ENCODE assay signal across 9 cellular contexts in genomic region chr16:81780350-81780749, GRCh38. TPM values are rescaled to one million over a fixed set of nuclear protein-coding genes. Genes with fewer than 3 reads are reported as not detected.
DNase-seq lines count a peak whose midpoint lies in the region; ATAC-seq lines count a peak whose summit lies in the region.
"Had no signal": no experiment of that assay in that cellular context is flagged by ENCODE, and none has a peak within 500 bp of the region (broad histone marks: within the 10 kb centered on the region; RNA-seq: fewer than 3 reads in every experiment).

No MANE protein-coding gene starts in this region.

- H3K27ac ChIP-seq in thymus (ENCODE audit: low read depth) = no peak overlapping the region

- H3K9me3 ChIP-seq in thymus (ENCODE audit: control insufficient read depth) = no peaks in the 10 kb centered on the region

- H3K27ac Mint-ChIP-seq in T-cell = no peak overlapping the region
- H3K27ac Mint-ChIP-seq in immature natural killer cell = peak overlapping the region; percentile 83 to 96 (median 95)

- H3K4me1 Mint-ChIP-seq in activated T-cell treated with anti-CD3 and anti-CD28 coated beads, Interleukin-2, amount 50 U/mL, for 4 hours (ENCODE audit: low read depth) = peaks cover 14% of the 10 kb centered on the region
- H3K4me1 Mint-ChIP-seq in T-cell (peaks cover 13 to 20% (median 13%) of the 10 kb centered on the region in 3 donors), immature natural killer cell (peaks cover 59 to 66% of the 10 kb centered on the region in 2 donors)

- no peaks in the 10 kb centered on the region for H3K9me3 Mint-ChIP-seq in activated T-cell treated with anti-CD3 and anti-CD28 coated beads, Interleukin-2, amount 50 U/mL, for 4 hours
- H3K9me3 Mint-ChIP-seq in T-cell (no peaks in the 10 kb centered on the region), immature natural killer cell (no peaks in the 10 kb centered on the region)

- POLR2A ChIA-PET in T-cell (lab: Charles Lee) = no interaction called here

- H3K27me3 ChIP-seq in thymus (ENCODE audit: control insufficient read depth, insufficient read depth) = peaks cover 18% of the 10 kb centered on the region

- 87% methylated on average over 8 of the region's 8 CpGs for WGBS in thymus

- H3K4me1 ChIP-seq in thymus (ENCODE audit: control insufficient read depth, insufficient read depth, low read length) = peaks cover 5% of the 10 kb centered on the region

- ATAC-seq in activated T-cell treated with anti-CD3 and anti-CD28 coated beads, Interleukin-2, amount 50 U/mL, for 4 hours = no peak
- ATAC-seq in T-cell (replicated peaks in 1 of 4) (no peak), HG02870 (IDR thresholded peaks at IDR 0.05; ENCODE audit: unreplicated experiment) (no peak)

- CTCF ChIA-PET in T-cell (lab: Charles Lee) = no interaction called here

- H3K36me3 Mint-ChIP-seq in activated T-cell treated with anti-CD3 and anti-CD28 coated beads, Interleukin-2, amount 50 U/mL, for 4 hours (ENCODE audit: insufficient read depth) = no peaks in the 10 kb centered on the region
- no peaks in the 10 kb centered on the region for H3K36me3 Mint-ChIP-seq in T-cell
- H3K36me3 Mint-ChIP-seq in immature natural killer cell = no peaks in the 10 kb centered on the region

- no peaks in the 10 kb centered on the region for H3K36me3 ChIP-seq in thymus (ENCODE audit: control insufficient read depth, insufficient read depth)

- peaks cover 33% of the 10 kb centered on the region for H3K27me3 Mint-ChIP-seq in activated T-cell treated with anti-CD3 and anti-CD28 coated beads, Interleukin-2, amount 50 U/mL, for 4 hours (ENCODE audit: low read depth)
- H3K27me3 Mint-ChIP-seq in T-cell (peaks cover 35 to 46% of the 10 kb centered on the region in 2 donors), immature natural killer cell (ENCODE audit: low read depth in 3 of 3) (peaks cover 9 to 18% (median 13%) of the 10 kb centered on the region in 3 donors)

- H3K4me3 ChIP-seq in thymus (ENCODE audit: low read length) = peak overlapping the region; percentile 75

- peak overlapping the region; percentile 87 for H3K4me3 Mint-ChIP-seq in activated T-cell treated with anti-CD3 and anti-CD28 coated beads, Interleukin-2, amount 50 U/mL, for 4 hours
- H3K4me3 Mint-ChIP-seq in T-cell = peak overlapping the region; percentile 79 to 84 (median 80)
- peak overlapping the region; percentile 96 to 98 (median 98) for H3K4me3 Mint-ChIP-seq in immature natural killer cell

- DNase-seq in activated T-cell treated with anti-CD3 and anti-CD28 coated beads, Interleukin-2, amount 50 U/mL, for 4 hours = no peak
- no peak for DNase-seq in activated T-cell treated with anti-CD3 and anti-CD28 coated beads, Interleukin-2, amount 50 U/mL, for 48 hours
- DNase-seq in T-cell (no peak), immature natural killer cell (no peak), NCI-H2171 (lab: John Stamatoyannopoulos, UW) (no peak)
- no peak for DNase-seq in central memory CD4-positive, alpha-beta T cell
- DNase-seq: NCI-H146 had no signal

RNA-seq across cellular contexts. Expression of gene PLCG2, which starts 1.3 kb away (rescaled TPM):
- total RNA-seq in activated T-cell treated with anti-CD3 and anti-CD28 coated beads, Interleukin-2, amount 50 U/mL, for 4 hours = 1 to 10 TPM; 2.6 to 3.4 (median 2.7) TPM
- 10 to 100 TPM in 4 of 5 donors, 1 to 10 TPM in 1; 7.5 to 27.1 (median 12.1) TPM for total RNA-seq in T-cell
- polyA plus RNA-seq in immature natural killer cell (10 to 100 TPM; 24.4 to 91.6 (median 46.4) TPM), thymus (14.2 TPM)

Comparison
In these comparisons a context has a peak if more than half of its experiments do, and no peak if none do; other contexts are left out.
1. H3K27ac Mint-ChIP-seq: peak in immature natural killer cell (6 of 6); none in T-cell (0 of 2).
2. Peak in every context shown above with its lines, with median percentiles within 50 percentile points of each other: H3K4me3 Mint-ChIP-seq.